Comparison of ENCODE assay signal across 15 cellular contexts in the genomic region with DNA sequence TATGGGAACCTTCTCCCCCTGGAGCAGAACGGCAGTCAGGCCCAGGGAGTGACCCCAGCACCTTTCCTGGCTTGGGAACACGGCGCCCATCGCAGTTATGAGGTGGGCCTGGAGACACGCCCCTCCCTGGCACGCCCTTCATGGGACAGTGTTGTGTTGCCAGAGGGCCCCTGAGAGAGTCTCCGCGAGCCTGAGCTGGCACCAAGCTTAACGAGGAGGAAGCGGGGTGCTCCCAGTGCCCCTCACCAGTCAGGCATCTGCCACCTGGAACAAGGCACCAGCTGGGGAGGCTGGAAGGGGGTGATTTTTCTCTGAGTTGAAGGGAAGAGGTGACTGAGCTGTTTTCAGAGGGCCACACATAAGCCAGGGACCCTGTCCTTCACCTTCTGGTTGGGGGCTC.
DNase-seq lines count a peak whose midpoint lies in the region; ATAC-seq and TF ChIP-seq lines count a peak whose summit lies in the region.
"Had no signal": no experiment of that assay in that cellular context is flagged by ENCODE, and none has a peak within 500 bp of the region (broad histone marks: within the 10 kb centered on the region; RNA-seq: fewer than 3 reads in every experiment).

No MANE protein-coding gene starts in this region.

- H3K4me3 Mint-ChIP-seq in activated naive CD8-positive, alpha-beta T cell treated with anti-CD3 and anti-CD28 coated beads for 36 hours, result no peak overlapping the region
- H3K4me3 Mint-ChIP-seq in activated naive CD8-positive, alpha-beta T cell treated with anti-CD3 and anti-CD28 coated beads, Interleukin-2, amount 50 U/mL, for 24 hours, result no peak overlapping the region
- H3K4me3 Mint-ChIP-seq in glutamatergic neuron (ENCODE audit: unreplicated experiment) (peak overlapping the region; percentile 70), type B pancreatic cell (no peak overlapping the region), HFFc6 (no peak overlapping the region)

- H3K27me3 ChIP-seq in H7 (ENCODE audit: control insufficient read depth, insufficient read depth, low read length), result no peaks in the 10 kb centered on the region

- no peaks in the 10 kb centered on the region for H3K9me3 Mint-ChIP-seq in activated naive CD8-positive, alpha-beta T cell treated with anti-CD3 and anti-CD28 coated beads for 36 hours
- H3K9me3 Mint-ChIP-seq in activated naive CD8-positive, alpha-beta T cell treated with anti-CD3 and anti-CD28 coated beads, Interleukin-2, amount 50 U/mL, for 24 hours, result no peaks in the 10 kb centered on the region
- H3K9me3 Mint-ChIP-seq in glutamatergic neuron (ENCODE audit: unreplicated experiment), result peaks cover 30% of the 10 kb centered on the region
- H3K9me3 Mint-ChIP-seq in type B pancreatic cell, result no peaks in the 10 kb centered on the region
- no peaks in the 10 kb centered on the region for H3K9me3 Mint-ChIP-seq in HFFc6

- no peaks in the 10 kb centered on the region for H3K36me3 ChIP-seq in H7 (replicated peaks; ENCODE audit: control insufficient read depth, insufficient read depth, low read length)

- peaks cover 10% of the 10 kb centered on the region for H3K36me3 Mint-ChIP-seq in activated naive CD8-positive, alpha-beta T cell treated with anti-CD3 and anti-CD28 coated beads for 36 hours
- peaks cover 8% of the 10 kb centered on the region for H3K36me3 Mint-ChIP-seq in activated naive CD8-positive, alpha-beta T cell treated with anti-CD3 and anti-CD28 coated beads, Interleukin-2, amount 50 U/mL, for 24 hours (ENCODE audit: low read depth)
- H3K36me3 Mint-ChIP-seq in glutamatergic neuron (ENCODE audit: unreplicated experiment) (peaks cover 4% of the 10 kb centered on the region), type B pancreatic cell (peaks cover 5% of the 10 kb centered on the region), HFFc6 (ENCODE audit: low read depth) (peaks cover 6% of the 10 kb centered on the region)

- no peak overlapping the region for H3K4me3 ChIP-seq in H7 (ENCODE audit: insufficient read depth, low read depth, low read length)

- DNase-seq in activated naive CD8-positive, alpha-beta T cell treated with anti-CD3 and anti-CD28 coated beads for 36 hours, result no peak
- no peak for DNase-seq in activated naive CD8-positive, alpha-beta T cell treated with anti-CD3 and anti-CD28 coated beads, Interleukin-2, amount 50 U/mL, for 24 hours
- DNase-seq in H7, result peak; percentile 61
- DNase-seq in glutamatergic neuron, result peak; percentile 19
- no peak for DNase-seq in type B pancreatic cell (ENCODE audit: extremely low spot score, unreplicated experiment)
- no peak for DNase-seq in kidney glomerular epithelial cell (lab: John Stamatoyannopoulos, UW)
- DNase-seq in Ammon's horn (ENCODE audit: low spot score), result no peak
- DNase-seq in HFFc6, result no peak
- DNase-seq: AML-193, HCEC 1CT, NCI-H1436 treated with DMSO at 0.1 percent for 48 hours, NCI-H2081, NCI-H226, NCI-H526, OCI-M1 had no signal

- peaks cover 1% of the 10 kb centered on the region for H3K4me1 Mint-ChIP-seq in activated naive CD8-positive, alpha-beta T cell treated with anti-CD3 and anti-CD28 coated beads for 36 hours
- H3K4me1 Mint-ChIP-seq in activated naive CD8-positive, alpha-beta T cell treated with anti-CD3 and anti-CD28 coated beads, Interleukin-2, amount 50 U/mL, for 24 hours, result no peaks in the 10 kb centered on the region
- peaks cover 29% of the 10 kb centered on the region for H3K4me1 Mint-ChIP-seq in glutamatergic neuron (ENCODE audit: low read depth, unreplicated experiment)
- peaks cover 5% of the 10 kb centered on the region for H3K4me1 Mint-ChIP-seq in type B pancreatic cell (ENCODE audit: unreplicated experiment)
- no peaks in the 10 kb centered on the region for H3K4me1 Mint-ChIP-seq in HFFc6 (ENCODE audit: low read depth)

- TF ChIP-seq CTCF in glutamatergic neuron (IDR thresholded peaks at IDR 0.05; ENCODE audit: partially characterized antibody, unreplicated experiment), result no peak
- no peak for TF ChIP-seq CTCF in type B pancreatic cell (conservative IDR thresholded peaks at IDR 0.05)
- TF ChIP-seq CTCF in HFFc6 (IDR thresholded peaks at IDR 0.05), result no peak

- ATAC-seq in activated naive CD8-positive, alpha-beta T cell treated with anti-CD3 and anti-CD28 coated beads, Interleukin-2, amount 50 U/mL, for 24 hours, result no peak

- peak overlapping the region; percentile 15 for H3K27ac Mint-ChIP-seq in activated naive CD8-positive, alpha-beta T cell treated with anti-CD3 and anti-CD28 coated beads for 36 hours
- H3K27ac Mint-ChIP-seq in activated naive CD8-positive, alpha-beta T cell treated with anti-CD3 and anti-CD28 coated beads, Interleukin-2, amount 50 U/mL, for 24 hours, result no peak overlapping the region
- H3K27ac Mint-ChIP-seq in glutamatergic neuron (ENCODE audit: unreplicated experiment) (peak overlapping the region; percentile 94), type B pancreatic cell (peak overlapping the region; percentile 7), HFFc6 (no peak overlapping the region)

- no peaks in the 10 kb centered on the region for H3K27me3 Mint-ChIP-seq in activated naive CD8-positive, alpha-beta T cell treated with anti-CD3 and anti-CD28 coated beads for 36 hours
- H3K27me3 Mint-ChIP-seq in activated naive CD8-positive, alpha-beta T cell treated with anti-CD3 and anti-CD28 coated beads, Interleukin-2, amount 50 U/mL, for 24 hours, result no peaks in the 10 kb centered on the region
- H3K27me3 Mint-ChIP-seq in glutamatergic neuron (ENCODE audit: unreplicated experiment), result peaks cover 26% of the 10 kb centered on the region
- H3K27me3 Mint-ChIP-seq in type B pancreatic cell, result no peaks in the 10 kb centered on the region
- peaks cover 7% of the 10 kb centered on the region for H3K27me3 Mint-ChIP-seq in HFFc6 (ENCODE audit: insufficient read depth)

Comparison
In these comparisons a context has a peak if more than half of its experiments do, and no peak if none do; other contexts are left out.
1. H3K27ac Mint-ChIP-seq: peak in activated naive CD8-positive, alpha-beta T cell treated with anti-CD3 and anti-CD28 coated beads for 36 hours (single experiment), glutamatergic neuron (single experiment) and type B pancreatic cell (single experiment); none in activated naive CD8-positive, alpha-beta T cell treated with anti-CD3 and anti-CD28 coated beads, Interleukin-2, amount 50 U/mL, for 24 hours (single experiment) and HFFc6 (single experiment).
2. DNase-seq: peak in H7 (single experiment) and glutamatergic neuron (single experiment); none in activated naive CD8-positive, alpha-beta T cell treated with anti-CD3 and anti-CD28 coated beads for 36 hours (single experiment), activated naive CD8-positive, alpha-beta T cell treated with anti-CD3 and anti-CD28 coated beads, Interleukin-2, amount 50 U/mL, for 24 hours (single experiment), type B pancreatic cell (single experiment), kidney glomerular epithelial cell (single experiment), Ammon's horn (single experiment) and HFFc6 (single experiment).